Comparison of ENCODE assay signal across 1 cellular context in genomic region chr12:104656383-104656782, GRCh38.
TF ChIP-seq lines count a peak whose summit lies in the region.

No MANE protein-coding gene starts in this region.

TF ChIP-seq in H1, 55 proteins besides CTCF, POLR2A, EP300 and RAD21 (continued from another document):
- TF ChIP-seq BCL11A (IDR thresholded peaks at IDR 0.05; ENCODE audit: low read depth in 2 of 2, low read length in 2 of 2) (no peak), TAF7 (optimal IDR thresholded peaks at IDR 0.05; ENCODE audit: borderline replicate concordance, low read depth, low read length) (no peak), JUN (IDR thresholded peaks at IDR 0.05; ENCODE audit: low read depth, low read length) (no peak), HDAC6 (IDR thresholded peaks at IDR 0.05; ENCODE audit: low read depth, low read length) (no peak), TEAD4 (IDR thresholded peaks at IDR 0.05; ENCODE audit: low read depth, low read length) (no peak; the same call in 1 of the 2 replicates), CHD7 (IDR thresholded peaks at IDR 0.05; ENCODE audit: insufficient replicate concordance, low read length) (no peak), JUND (IDR thresholded peaks at IDR 0.05; ENCODE audit: low read length) (no peak), EZH2 (IDR thresholded peaks at IDR 0.05; ENCODE audit: low read depth, low read length, severe bottlenecking) (no peak), BRCA1 (IDR thresholded peaks at IDR 0.05; ENCODE audit: low read depth, low read length) (no peak), SUZ12 (IDR thresholded peaks at IDR 0.05; ENCODE audit: low read length) (no peak), SRF (IDR thresholded peaks at IDR 0.05; ENCODE audit: low read depth, low read length) (no peak), HDAC2 (IDR thresholded peaks at IDR 0.05; ENCODE audit: borderline replicate concordance in 1 of 2, low read depth in 2 of 2, low read length in 2 of 2) (no peak), ATF3 (IDR thresholded peaks at IDR 0.05; ENCODE audit: insufficient read depth, low read depth, low read length) (no peak), SIN3A (conservative IDR thresholded peaks at IDR 0.05 in 1 of 2, IDR thresholded peaks at IDR 0.05 in 1 of 2; ENCODE audit: low read depth in 1 of 2, low read length in 2 of 2) (no peak), SIX5 (IDR thresholded peaks at IDR 0.05; ENCODE audit: low read depth, low read length) (no peak)
